10 cellular contexts compared by ENCODE assay signal in the genomic region with DNA sequence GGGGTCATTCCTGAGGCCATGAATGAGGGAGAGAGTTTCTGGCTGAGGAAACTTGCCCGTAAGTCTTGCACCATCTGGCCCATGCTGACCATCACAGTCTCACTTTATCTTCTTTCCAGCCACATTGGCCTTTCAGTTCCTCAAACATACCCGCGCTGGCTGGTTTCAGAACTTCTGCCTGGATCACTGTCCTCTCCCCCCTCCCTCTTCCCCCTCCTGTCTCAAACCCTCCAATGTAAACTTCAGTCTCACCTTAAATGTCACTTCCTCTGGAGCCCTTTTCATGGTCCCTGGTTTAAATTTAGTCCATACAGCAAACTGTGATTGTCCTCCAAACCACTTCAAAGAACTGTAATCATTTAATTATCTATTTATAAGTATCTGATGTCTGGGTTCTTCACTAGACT.
DNase-seq lines count a peak whose midpoint lies in the region; ATAC-seq and FAIRE-seq lines count a peak whose summit lies in the region.
"Had no signal": no experiment of that assay in that cellular context is flagged by ENCODE, and none has a peak within 500 bp of the region (broad histone marks: within the 10 kb centered on the region; RNA-seq: fewer than 3 reads in every experiment).

No MANE protein-coding gene starts in this region.

- DNase-seq in GM19239 (ENCODE audit: insufficient read length, low spot score) (no peak), NOMO-1 treated with dmso at 0.1 percent for 144 hours (lab: John Stamatoyannopoulos, UW; ENCODE audit: unreplicated experiment) (peak; percentile 73), middle frontal gyrus (ENCODE audit: extremely low spot score, low spot score) (no peak), COLO829 (ENCODE audit: low spot score) (no peak)
- no peak for DNase-seq in activated CD4-positive, alpha-beta T cell treated with anti-CD3 and anti-CD28 coated beads, Interleukin-2, amount 50 U/mL, for 4 hours
- no peak for DNase-seq in stimulated activated CD4-positive, alpha-beta T cell treated with anti-CD3 and anti-CD28 coated beads, Interleukin-12 subunit alpha, Interleukin-12 subunit beta, amount 100 ng/mL, for 4 hours
- DNase-seq: NCI-H2081 had no signal

- H4K20me1 ChIP-seq in BLaER1: peaks cover 5% of the 10 kb centered on the region

- ATAC-seq in HG02938 (IDR thresholded peaks at IDR 0.05; ENCODE audit: unreplicated experiment): peak; percentile 36

- H3K4me1 ChIP-seq in BLaER1: peaks cover 57% of the 10 kb centered on the region

- peak; percentile 97 for FAIRE-seq in GM19239 (lab: Jason Lieb, UNC)

- H3K4me3 ChIP-seq in BLaER1: 0 out of 2 replicates have a peak overlapping the region, but pooled peaks have one; percentile 0

- peak overlapping the region; percentile 94 for H3K4me2 ChIP-seq in BLaER1

- peaks cover 10% of the 10 kb centered on the region for H3K9me3 ChIP-seq in BLaER1

- H3K27ac ChIP-seq in BLaER1: peak overlapping the region; percentile 65
- H3K27ac ChIP-seq: VCaP had no signal

- H3K27me3 ChIP-seq in BLaER1: no peaks in the 10 kb centered on the region

- H3K36me3 ChIP-seq in BLaER1: no peaks in the 10 kb centered on the region

- no peak overlapping the region for H3K9ac ChIP-seq in BLaER1
